1 cellular context compared by ENCODE assay signal in genomic region chr2:47056875-47057731, GRCh38.
TF ChIP-seq lines count a peak whose summit lies in the region.

No MANE protein-coding gene starts in this region.

TF ChIP-seq in IMR-90, 13 proteins besides CTCF, POLR2A, EP300 and RAD21 (continued from another document):
- TF ChIP-seq USF2 (IDR thresholded peaks at IDR 0.05; ENCODE audit: low read depth, low read length) (no peak), RFX5 (IDR thresholded peaks at IDR 0.05; ENCODE audit: low read depth, low read length) (no peak), NFE2L2 (IDR thresholded peaks at IDR 0.05; ENCODE audit: low read depth, low read length) (no peak), BHLHE40 (IDR thresholded peaks at IDR 0.05; ENCODE audit: low read depth, low read length) (no peak), FOS (IDR thresholded peaks at IDR 0.05; ENCODE audit: low read depth, low read length) (no peak), SMC3 (IDR thresholded peaks at IDR 0.05; ENCODE audit: low read depth, low read length) (no peak)
